18 cellular contexts compared by ENCODE assay signal in the genomic region with DNA sequence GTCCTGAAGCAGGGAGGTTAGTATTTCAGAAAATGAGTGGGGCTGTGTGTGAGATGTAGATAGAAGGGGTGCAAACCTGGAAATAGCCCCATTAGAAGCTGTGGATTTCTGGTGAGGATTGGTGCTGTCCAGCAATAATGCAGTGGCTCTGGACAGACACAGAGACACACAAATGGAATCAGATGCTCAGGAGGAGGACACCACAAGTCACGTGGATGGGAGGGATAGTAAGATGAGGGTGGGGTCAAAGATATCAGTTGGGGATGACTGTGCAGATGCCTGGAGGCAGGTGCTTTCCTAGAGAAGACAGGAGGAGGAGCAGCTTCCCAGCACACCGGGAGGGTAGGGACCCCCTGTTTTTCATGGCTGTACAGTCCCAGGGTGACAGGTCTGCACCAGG.
DNase-seq lines count a peak whose midpoint lies in the region; ATAC-seq and TF ChIP-seq lines count a peak whose summit lies in the region.
"Had no signal": no experiment of that assay in that cellular context is flagged by ENCODE, and none has a peak within 500 bp of the region (broad histone marks: within the 10 kb centered on the region; RNA-seq: fewer than 3 reads in every experiment).

No MANE protein-coding gene starts in this region.

- H3K4me2 ChIP-seq in GM23338, result no peak overlapping the region
- H3K4me2 ChIP-seq: BLaER1, KMS-11, PC-9 had no signal

- peak overlapping the region; percentile 66 for H3K27ac Mint-ChIP-seq in activated CD4-positive, alpha-beta T cell treated with anti-CD3 and anti-CD28 coated beads, Interleukin-2, amount 10 ng/mL, durations not matched to agents 7 days and 5 days
- H3K27ac Mint-ChIP-seq in GM23338 (no peak overlapping the region), T-helper 17 cell (peak overlapping the region; percentile 72)
- peak overlapping the region in 6 of 9 donors; percentile 4 to 82 (median 44) for H3K27ac Mint-ChIP-seq in naive thymus-derived CD4-positive, alpha-beta T cell
- H3K27ac Mint-ChIP-seq: HFFc6 had no signal

- POLR2A ChIA-PET in activated CD4-positive, alpha-beta T cell treated with anti-CD3 and anti-CD28 coated beads, Interleukin-2, amount 10 ng/mL, durations not matched to agents 7 days and 5 days (lab: Charles Lee), result no interaction called here
- POLR2A ChIA-PET in naive thymus-derived CD4-positive, alpha-beta T cell (lab: Charles Lee), result interaction anchor here (1.2 kb wide), 1 partner anchor 8 kb away, joined by 4 read pairs; no protein-coding TSS in a partner anchor

- H4K20me1 ChIP-seq in GM23338 (replicated peaks; ENCODE audit: insufficient read depth), result no peaks in the 10 kb centered on the region
- H4K20me1 ChIP-seq: BLaER1 had no signal

- CTCF ChIA-PET in activated CD4-positive, alpha-beta T cell treated with anti-CD3 and anti-CD28 coated beads, Interleukin-2, amount 10 ng/mL, durations not matched to agents 7 days and 5 days (lab: Charles Lee), result interaction anchor here (0.9 to 1.5 kb wide), 2 partner anchors 10 to 19 kb away, joined by 3 read pairs; no protein-coding TSS in a partner anchor
- CTCF ChIA-PET in naive thymus-derived CD4-positive, alpha-beta T cell (lab: Charles Lee), result no interaction called here

- no peaks in the 10 kb centered on the region for H3K27me3 ChIP-seq in GM23338 (ENCODE audit: insufficient read depth)
- no peaks in the 10 kb centered on the region for H3K27me3 ChIP-seq in naive thymus-derived CD4-positive, alpha-beta T cell (ENCODE audit: control insufficient read depth in 2 of 2, insufficient read depth in 2 of 2, low read length in 2 of 2)
- no peaks in the 10 kb centered on the region for H3K27me3 ChIP-seq in MG63
- H3K27me3 ChIP-seq: BLaER1 had no signal

- intact Hi-C loops in naive thymus-derived CD4-positive, alpha-beta T cell (cut with micrococcal nuclease), result loop anchor here in 1 of 2 donors (5.0 kb wide), 1 partner anchor 138 kb away; a partner anchor contains a TSS

- no peaks in the 10 kb centered on the region for H3F3A ChIP-seq in GM23338 (replicated peaks; ENCODE audit: low read depth)

- no peak for TF ChIP-seq CTCF in GM23338 (conservative IDR thresholded peaks at IDR 0.05; ENCODE audit: low read depth in 2 of 2)

- H3K9me3 Mint-ChIP-seq in activated CD4-positive, alpha-beta T cell treated with anti-CD3 and anti-CD28 coated beads, Interleukin-2, amount 10 ng/mL, durations not matched to agents 7 days and 5 days, result no peaks in the 10 kb centered on the region
- H3K9me3 Mint-ChIP-seq in GM23338, result no peaks in the 10 kb centered on the region
- no peaks in the 10 kb centered on the region for H3K9me3 Mint-ChIP-seq in naive thymus-derived CD4-positive, alpha-beta T cell
- H3K9me3 Mint-ChIP-seq: HFFc6 had no signal

- H3K27me3 Mint-ChIP-seq in activated CD4-positive, alpha-beta T cell treated with anti-CD3 and anti-CD28 coated beads, Interleukin-2, amount 10 ng/mL, durations not matched to agents 7 days and 5 days, result no peaks in the 10 kb centered on the region
- H3K27me3 Mint-ChIP-seq in GM23338 (ENCODE audit: insufficient read depth, low read depth, poor library complexity) (peaks cover 9% of the 10 kb centered on the region), T-helper 17 cell (no peaks in the 10 kb centered on the region)
- H3K27me3 Mint-ChIP-seq in naive thymus-derived CD4-positive, alpha-beta T cell, result no peaks in the 10 kb centered on the region

- peaks cover 22% of the 10 kb centered on the region for H3K4me1 Mint-ChIP-seq in activated CD4-positive, alpha-beta T cell treated with anti-CD3 and anti-CD28 coated beads, Interleukin-2, amount 10 ng/mL, durations not matched to agents 7 days and 5 days
- H3K4me1 Mint-ChIP-seq in GM23338 (peaks cover 45% of the 10 kb centered on the region), T-helper 17 cell (peaks cover 29% of the 10 kb centered on the region)
- peaks cover 20 to 31% (median 22%) of the 10 kb centered on the region in 7 donors for H3K4me1 Mint-ChIP-seq in naive thymus-derived CD4-positive, alpha-beta T cell

- no peaks in the 10 kb centered on the region for H3K9me2 ChIP-seq in GM23338 (ENCODE audit: insufficient read depth)

- ATAC-seq in GM23338, result no peak
- no peak for ATAC-seq in T-helper 17 cell
- no peak for ATAC-seq in naive thymus-derived CD4-positive, alpha-beta T cell
- ATAC-seq: Right ventricle myocardium inferior had no signal

- H3K9me3 ChIP-seq in T-helper 17 cell (ENCODE audit: control insufficient read depth, low read length, poor library complexity, severe bottlenecking) (no peaks in the 10 kb centered on the region), MG63 (no peaks in the 10 kb centered on the region)
- H3K9me3 ChIP-seq in naive thymus-derived CD4-positive, alpha-beta T cell (ENCODE audit: control insufficient read depth in 2 of 3, low read length in 3 of 3), result no peaks in the 10 kb centered on the region
- H3K9me3 ChIP-seq: BLaER1 had no signal

- peaks cover 56% of the 10 kb centered on the region for H3K36me3 Mint-ChIP-seq in activated CD4-positive, alpha-beta T cell treated with anti-CD3 and anti-CD28 coated beads, Interleukin-2, amount 10 ng/mL, durations not matched to agents 7 days and 5 days (ENCODE audit: low read depth)
- H3K36me3 Mint-ChIP-seq in GM23338 (ENCODE audit: low read depth) (no peaks in the 10 kb centered on the region), T-helper 17 cell (ENCODE audit: low read depth) (peaks cover 6% of the 10 kb centered on the region)
- peaks cover 0 to 62% (median 25%) of the 10 kb centered on the region in 5 donors for H3K36me3 Mint-ChIP-seq in naive thymus-derived CD4-positive, alpha-beta T cell

- H3K36me3 ChIP-seq in GM23338 (ENCODE audit: insufficient read depth) (no peaks in the 10 kb centered on the region), MG63 (no peaks in the 10 kb centered on the region)
- H3K36me3 ChIP-seq in naive thymus-derived CD4-positive, alpha-beta T cell (ENCODE audit: control insufficient read depth in 2 of 3, insufficient read depth in 3 of 3, low read length in 3 of 3), result peaks cover 0 to 32% (median 3%) of the 10 kb centered on the region in 3 experiments
- H3K36me3 ChIP-seq: BLaER1 had no signal

- H3K27ac ChIP-seq in GM23338 (ENCODE audit: low read depth), result no peak overlapping the region
- H3K27ac ChIP-seq in naive thymus-derived CD4-positive, alpha-beta T cell (ENCODE audit: low read depth, low read length), result no peak overlapping the region
- H3K27ac ChIP-seq: BLaER1, KMS-11, PC-9 had no signal

- H2AFZ ChIP-seq in GM23338, result no peak overlapping the region
- H2AFZ ChIP-seq: PC-9 had no signal

- H3K4me3 Mint-ChIP-seq in activated CD4-positive, alpha-beta T cell treated with anti-CD3 and anti-CD28 coated beads, Interleukin-2, amount 10 ng/mL, durations not matched to agents 7 days and 5 days, result no peak overlapping the region
- H3K4me3 Mint-ChIP-seq in GM23338 (no peak overlapping the region), T-helper 17 cell (no peak overlapping the region)
- no peak overlapping the region for H3K4me3 Mint-ChIP-seq in naive thymus-derived CD4-positive, alpha-beta T cell
- H3K4me3 Mint-ChIP-seq: HFFc6 had no signal

- peaks cover 26% of the 10 kb centered on the region for H3K4me1 ChIP-seq in GM23338 (ENCODE audit: insufficient read depth)
- H3K4me1 ChIP-seq in naive thymus-derived CD4-positive, alpha-beta T cell (ENCODE audit: control insufficient read depth in 2 of 2, insufficient read depth in 2 of 2, low read length in 2 of 2), result peaks cover 14 to 25% of the 10 kb centered on the region in 2 donors

- no peak for DNase-seq in activated CD4-positive, alpha-beta T cell treated with anti-CD3 and anti-CD28 coated beads, Interleukin-2, amount 10 ng/mL, durations not matched to agents 7 days and 5 days
- no peak for DNase-seq in activated CD4-positive, alpha-beta T cell treated with anti-CD3 and anti-CD28 coated beads, Interleukin-2, amount 50 U/mL, for 48 hours
- no peak for DNase-seq in GM23338 (ENCODE audit: low spot score)
- DNase-seq in T-helper 17 cell, result no peak
- DNase-seq in naive thymus-derived CD4-positive, alpha-beta T cell, result no peak
- DNase-seq in hypothalamus (lab: John Stamatoyannopoulos, UW), result no peak
- no peak for DNase-seq in MG63
- DNase-seq in NCI-H510A treated with DMSO at 0.1 percent for 48 hours (lab: John Stamatoyannopoulos, UW), result no peak
- DNase-seq: DMS79, HFFc6, NCI-H1417, NCI-H2029, NCI-H345, NCI-H526, PC-9 had no signal

- no peaks in the 10 kb centered on the region for H3K79me2 ChIP-seq in GM23338 (replicated peaks; ENCODE audit: insufficient read depth)

- no peak overlapping the region for H3K4me3 ChIP-seq in GM23338
- no peak overlapping the region for H3K4me3 ChIP-seq in naive thymus-derived CD4-positive, alpha-beta T cell (ENCODE audit: low read length)
- H3K4me3 ChIP-seq in MG63, result no peak overlapping the region
- H3K4me3 ChIP-seq: BLaER1, PC-9 had no signal

TF ChIP-seq in GM23338, 12 proteins besides CTCF, POLR2A, EP300 and RAD21:
- TF ChIP-seq, protein P1, sequence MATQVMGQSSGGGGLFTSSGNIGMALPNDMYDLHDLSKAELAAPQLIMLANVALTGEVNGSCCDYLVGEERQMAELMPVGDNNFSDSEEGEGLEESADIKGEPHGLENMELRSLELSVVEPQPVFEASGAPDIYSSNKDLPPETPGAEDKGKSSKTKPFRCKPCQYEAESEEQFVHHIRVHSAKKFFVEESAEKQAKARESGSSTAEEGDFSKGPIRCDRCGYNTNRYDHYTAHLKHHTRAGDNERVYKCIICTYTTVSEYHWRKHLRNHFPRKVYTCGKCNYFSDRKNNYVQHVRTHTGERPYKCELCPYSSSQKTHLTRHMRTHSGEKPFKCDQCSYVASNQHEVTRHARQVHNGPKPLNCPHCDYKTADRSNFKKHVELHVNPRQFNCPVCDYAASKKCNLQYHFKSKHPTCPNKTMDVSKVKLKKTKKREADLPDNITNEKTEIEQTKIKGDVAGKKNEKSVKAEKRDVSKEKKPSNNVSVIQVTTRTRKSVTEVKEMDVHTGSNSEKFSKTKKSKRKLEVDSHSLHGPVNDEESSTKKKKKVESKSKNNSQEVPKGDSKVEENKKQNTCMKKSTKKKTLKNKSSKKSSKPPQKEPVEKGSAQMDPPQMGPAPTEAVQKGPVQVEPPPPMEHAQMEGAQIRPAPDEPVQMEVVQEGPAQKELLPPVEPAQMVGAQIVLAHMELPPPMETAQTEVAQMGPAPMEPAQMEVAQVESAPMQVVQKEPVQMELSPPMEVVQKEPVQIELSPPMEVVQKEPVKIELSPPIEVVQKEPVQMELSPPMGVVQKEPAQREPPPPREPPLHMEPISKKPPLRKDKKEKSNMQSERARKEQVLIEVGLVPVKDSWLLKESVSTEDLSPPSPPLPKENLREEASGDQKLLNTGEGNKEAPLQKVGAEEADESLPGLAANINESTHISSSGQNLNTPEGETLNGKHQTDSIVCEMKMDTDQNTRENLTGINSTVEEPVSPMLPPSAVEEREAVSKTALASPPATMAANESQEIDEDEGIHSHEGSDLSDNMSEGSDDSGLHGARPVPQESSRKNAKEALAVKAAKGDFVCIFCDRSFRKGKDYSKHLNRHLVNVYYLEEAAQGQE (IDR thresholded peaks at IDR 0.05; ENCODE audit: unreplicated experiment), result peak; percentile 8
- TF ChIP-seq STAT1 (IDR thresholded peaks at IDR 0.05; ENCODE audit: unreplicated experiment), result no peak
